Comparison of ENCODE assay signal across 8 cellular contexts in genomic region chr13:74210693-74211393, GRCh38.
A peak's percentile ranks its signal among the peaks of the same experiment; 100 is the strongest.
DNase-seq lines count a peak whose midpoint lies in the region; ATAC-seq and TF ChIP-seq lines count a peak whose summit lies in the region.

No MANE protein-coding gene starts in this region.

- no peaks in the 10 kb centered on the region for H3K36me3 ChIP-seq in body of pancreas (replicated peaks in 1 of 2; ENCODE audit: insufficient read depth in 1 of 2, low read depth in 2 of 2)
- H3K36me3 ChIP-seq in lung (ENCODE audit: control insufficient read depth in 2 of 2, insufficient read depth in 2 of 2, low read length in 2 of 2), result no peaks in the 10 kb centered on the region

- H3K4me3 ChIP-seq in body of pancreas, result no peak overlapping the region
- peak overlapping the region; percentile 6 for H3K4me3 ChIP-seq in lung

- intact Hi-C loops in body of pancreas (cut with DNase I), result no loop called here

- H3K27me3 ChIP-seq in body of pancreas (no peaks in the 10 kb centered on the region), lung (ENCODE audit: control insufficient read depth, insufficient read depth) (no peaks in the 10 kb centered on the region)

- no peak for TF ChIP-seq CTCF in body of pancreas (IDR thresholded peaks at IDR 0.05)
- TF ChIP-seq CTCF in lung (IDR thresholded peaks at IDR 0.05; ENCODE audit: control extremely low read depth, extremely low read depth), result no peak

- WGBS in body of pancreas, 2 donors, result 43 to 44% methylated on average over 4 of the region's 4 CpGs
- 59 to 69% methylated on average over 4 of the region's 4 CpGs for WGBS in lung, 2 donors

- H3K27ac ChIP-seq in body of pancreas (no peak overlapping the region), lung (ENCODE audit: low read depth in 1 of 2, low read length in 1 of 2) (no peak overlapping the region)

- H3K4me1 ChIP-seq in body of pancreas (no peaks in the 10 kb centered on the region), lung (ENCODE audit: control insufficient read depth in 2 of 2, insufficient read depth in 2 of 2, low read length in 2 of 2) (no peaks in the 10 kb centered on the region)

- no peak for TF ChIP-seq POLR2A in body of pancreas (IDR thresholded peaks at IDR 0.05)

- DNase-seq in DMS 273 (lab: John Stamatoyannopoulos, UW; ENCODE audit: unreplicated experiment), result peak; percentile 72
- DNase-seq in NCI-H1092 treated with DMSO at 0.1 percent for 48 hours (lab: John Stamatoyannopoulos, UW), result peak; percentile 61
- peak in 3 of 4 donors; percentile 3 to 18 (median 14) for DNase-seq in body of pancreas
- DNase-seq in lung (ENCODE audit: low spot score), result no peak
- DNase-seq in T-helper 2 cell, result no peak
- DNase-seq in NK-92 (lab: John Stamatoyannopoulos, UW; ENCODE audit: unreplicated experiment), result no peak

- ATAC-seq in body of pancreas (no peak), lung (ENCODE audit: insufficient read depth, low FRiP score) (no peak), HG02973 (IDR thresholded peaks at IDR 0.05; ENCODE audit: unreplicated experiment) (no peak), HG03469 (IDR thresholded peaks at IDR 0.05; ENCODE audit: unreplicated experiment) (no peak)

- no peaks in the 10 kb centered on the region for H3K9me3 ChIP-seq in body of pancreas
- no peaks in the 10 kb centered on the region for H3K9me3 ChIP-seq in lung (ENCODE audit: control insufficient read depth in 2 of 2, insufficient read depth in 1 of 2, low read length in 1 of 2)

Comparison
In these comparisons a context has a peak if more than half of its experiments do, and no peak if none do; other contexts are left out.
1. DNase-seq: peak in DMS 273 (single experiment), NCI-H1092 treated with DMSO at 0.1 percent for 48 hours (single experiment) and body of pancreas (3 of 4); none in lung (single experiment), T-helper 2 cell (0 of 5) and NK-92 (single experiment).